In the genomic region with DNA sequence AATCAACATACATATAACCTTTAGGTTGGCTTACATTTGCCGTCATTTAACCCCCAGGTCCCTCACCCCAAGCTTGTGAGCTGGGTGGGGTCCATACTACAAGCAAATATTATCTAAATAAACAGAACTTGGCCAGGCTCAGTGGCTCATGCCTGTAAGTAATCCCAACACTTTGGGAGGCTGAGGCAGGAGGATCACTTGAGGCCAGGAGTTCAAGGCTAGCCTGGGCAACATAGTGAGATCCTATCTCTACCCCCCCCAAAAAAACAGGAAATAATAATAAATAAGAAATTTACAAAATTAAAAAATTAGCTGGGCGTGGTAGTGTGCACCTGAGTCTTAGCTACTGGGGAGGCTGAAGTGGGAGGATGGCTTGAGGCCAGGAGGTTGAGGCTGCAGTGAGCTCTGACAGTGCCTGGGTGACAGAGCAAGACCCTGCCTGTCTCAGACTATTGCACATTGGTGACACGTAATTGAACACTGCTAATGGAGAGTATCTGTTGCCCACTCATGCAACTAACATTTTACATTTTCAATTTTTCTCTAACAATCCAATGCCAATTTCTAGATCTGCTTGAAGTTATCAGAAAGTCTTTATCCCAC, we compare ENCODE assay signal across 11 cellular contexts. TPM values are rescaled to one million over a fixed set of nuclear protein-coding genes. Genes with fewer than 3 reads are reported as not detected.
DNase-seq lines count a peak whose midpoint lies in the region; ATAC-seq and TF ChIP-seq lines count a peak whose summit lies in the region.
"Had no signal": no experiment of that assay in that cellular context is flagged by ENCODE, and none has a peak within 500 bp of the region (broad histone marks: within the 10 kb centered on the region; RNA-seq: fewer than 3 reads in every experiment).

No MANE protein-coding gene starts in this region.

- no peak for DNase-seq in GM12864 (ENCODE audit: low read depth)
- peak; percentile 4 for DNase-seq in PC-3
- no peak for DNase-seq in effector memory CD8-positive, alpha-beta T cell
- peak in 1 of 2 donors; percentile 43 for DNase-seq in stimulated activated effector memory CD8-positive, alpha-beta T cell treated with anti-CD3 and anti-CD28 coated beads, Interleukin-12 subunit alpha, Interleukin-12 subunit beta, amount 100 ng/mL, for 72 hours (ENCODE audit: low spot score in 2 of 2)
- DNase-seq in AG08396 (ENCODE audit: low spot score): no peak
- DNase-seq in NCI-H748 treated with DMSO at 0.1 percent for 48 hours (lab: John Stamatoyannopoulos, UW): no peak
- no peak for DNase-seq in dorsolateral prefrontal cortex
- DNase-seq: left ventricle myocardium inferior, NCI-H1694, OCI-M1, upper lobe of right lung had no signal

- peaks cover 79% of the 10 kb centered on the region for H3K4me1 ChIP-seq in PC-3 (ENCODE audit: insufficient read depth, low read length)

- no peaks in the 10 kb centered on the region for H3K9me3 Mint-ChIP-seq in effector memory CD8-positive, alpha-beta T cell
- no peaks in the 10 kb centered on the region for H3K9me3 Mint-ChIP-seq in stimulated activated effector memory CD8-positive, alpha-beta T cell treated with anti-CD3 and anti-CD28 coated beads, Interleukin-12 subunit alpha, Interleukin-12 subunit beta, amount 100 ng/mL, for 72 hours

- intact Hi-C loops in PC-3 (cut with micrococcal nuclease) (loop anchor here (1.0 to 2.0 kb wide), 2 partner anchors 13 to 56 kb away; no protein-coding TSS in a partner anchor), dorsolateral prefrontal cortex (cut with DNase I) (no loop called here)

- H3K27me3 ChIP-seq in PC-3 (ENCODE audit: low read length): no peaks in the 10 kb centered on the region
- H3K27me3 ChIP-seq in dorsolateral prefrontal cortex: no peaks in the 10 kb centered on the region
- H3K27me3 ChIP-seq: upper lobe of right lung had no signal

- H3K27me3 Mint-ChIP-seq in effector memory CD8-positive, alpha-beta T cell: no peaks in the 10 kb centered on the region

- BruUV-seq in PC-3 (replicated peaks; lab: Mats Ljungman, UMichigan): no TSS peak

- H3F3A ChIP-seq in PC-3 (ENCODE audit: low read length, unreplicated experiment): peaks cover 8% of the 10 kb centered on the region

- H3K27ac ChIP-seq in PC-3 (ENCODE audit: low read length): peak overlapping the region; percentile 89
- H3K27ac ChIP-seq in dorsolateral prefrontal cortex: peak overlapping the region in 16 of 59 donors; percentile 10 to 65 (median 32)
- H3K27ac ChIP-seq: left ventricle myocardium inferior, upper lobe of right lung had no signal

- H3K4me3 Mint-ChIP-seq in effector memory CD8-positive, alpha-beta T cell: peak overlapping the region; percentile 52 to 69
- peak overlapping the region; percentile 61 for H3K4me3 Mint-ChIP-seq in stimulated activated effector memory CD8-positive, alpha-beta T cell treated with anti-CD3 and anti-CD28 coated beads, Interleukin-12 subunit alpha, Interleukin-12 subunit beta, amount 100 ng/mL, for 72 hours

- no peaks in the 10 kb centered on the region for H4K20me1 ChIP-seq in PC-3 (ENCODE audit: low read length)

- peaks cover 65 to 87% of the 10 kb centered on the region in 2 donors for H3K4me1 Mint-ChIP-seq in effector memory CD8-positive, alpha-beta T cell (ENCODE audit: low read depth in 2 of 2)
- H3K4me1 Mint-ChIP-seq in stimulated activated effector memory CD8-positive, alpha-beta T cell treated with anti-CD3 and anti-CD28 coated beads, Interleukin-12 subunit alpha, Interleukin-12 subunit beta, amount 100 ng/mL, for 72 hours: peaks cover 91% of the 10 kb centered on the region

- peak overlapping the region; percentile 33; the same call in 1 of the 2 replicates for H3K4me3 ChIP-seq in GM12864 (ENCODE audit: low read depth, low read length)
- peak overlapping the region; percentile 51; the same call in 1 of the 2 replicates for H3K4me3 ChIP-seq in PC-3 (ENCODE audit: low read length)
- H3K4me3 ChIP-seq in dorsolateral prefrontal cortex: no peak overlapping the region
- H3K4me3 ChIP-seq: left ventricle myocardium inferior, upper lobe of right lung had no signal

- H3K36me3 ChIP-seq in PC-3 (ENCODE audit: low read depth, low read length): no peaks in the 10 kb centered on the region
- H3K36me3 ChIP-seq: left ventricle myocardium inferior, upper lobe of right lung had no signal

- POLR2A ChIA-PET in PC-3 (lab: Charles Lee; ENCODE audit: unreplicated experiment): interaction anchor here (0.6 kb wide), 2 partner anchors 15 to 27 kb away, joined by 3 to 4 read pairs; no protein-coding TSS in a partner anchor

- CTCF ChIA-PET in PC-3 (lab: Charles Lee): no interaction called here

- ATAC-seq in PC-3: no peak; the same call in 1 of the 2 replicates
- no peak for ATAC-seq in effector memory CD8-positive, alpha-beta T cell (replicated peaks)
- no peak for ATAC-seq in stimulated activated effector memory CD8-positive, alpha-beta T cell treated with anti-CD3 and anti-CD28 coated beads, Interleukin-12 subunit alpha, Interleukin-12 subunit beta, amount 100 ng/mL, for 72 hours

- peak overlapping the region; percentile 28 for H3K9ac ChIP-seq in PC-3 (ENCODE audit: low read length)

- H3K79me2 ChIP-seq in PC-3 (ENCODE audit: low read length): peaks cover 85% of the 10 kb centered on the region

- H3K9me2 ChIP-seq in PC-3 (replicated peaks; ENCODE audit: low read length): no peaks in the 10 kb centered on the region; the same call in 1 of the 2 replicates

- TF ChIP-seq CTCF in GM12864 (IDR thresholded peaks at IDR 0.05; ENCODE audit: low read depth, low read length, missing control alignments) (no peak), PC-3 (conservative IDR thresholded peaks at IDR 0.05; ENCODE audit: low read depth, low read length) (no peak), dorsolateral prefrontal cortex (IDR thresholded peaks at IDR 0.05 in 54 of 56, conservative IDR thresholded peaks at IDR 0.05 in 2 of 56; ENCODE audit: low read depth in 1 of 56, partially characterized antibody in 56 of 56) (no peak)

- H3K4me2 ChIP-seq in PC-3 (ENCODE audit: low read length): peak overlapping the region; percentile 80

- no peak overlapping the region for H2AFZ ChIP-seq in PC-3 (ENCODE audit: low read length)

- peaks cover 59% of the 10 kb centered on the region for H3K36me3 Mint-ChIP-seq in effector memory CD8-positive, alpha-beta T cell (ENCODE audit: insufficient read depth)
- H3K36me3 Mint-ChIP-seq in stimulated activated effector memory CD8-positive, alpha-beta T cell treated with anti-CD3 and anti-CD28 coated beads, Interleukin-12 subunit alpha, Interleukin-12 subunit beta, amount 100 ng/mL, for 72 hours: peaks cover 52% of the 10 kb centered on the region

- H3K9me3 ChIP-seq in PC-3 (ENCODE audit: low read length): no peaks in the 10 kb centered on the region
- H3K9me3 ChIP-seq: upper lobe of right lung had no signal

- peak overlapping the region; percentile 87 to 96 for H3K27ac Mint-ChIP-seq in effector memory CD8-positive, alpha-beta T cell
- peak overlapping the region; percentile 99 for H3K27ac Mint-ChIP-seq in stimulated activated effector memory CD8-positive, alpha-beta T cell treated with anti-CD3 and anti-CD28 coated beads, Interleukin-12 subunit alpha, Interleukin-12 subunit beta, amount 100 ng/mL, for 72 hours

RNA-seq across cellular contexts. Expression of a gene that starts 18.9 kb away (rescaled TPM):
- total RNA-seq in PC-3 (2014; rRNA removed) (30.8 and 39.6 TPM in 2 replicates), dorsolateral prefrontal cortex (100 to 1,000 TPM in 60 of 120 experiments, 10 to 100 TPM in 60; 53.9 to 197 (median 99.8) TPM)

RNA-seq across cellular contexts. Expression of a gene that starts 29.6 kb away (rescaled TPM):
- total RNA-seq in PC-3 (2014; rRNA removed): 11.4 and 15.4 TPM in 2 replicates
- 10 to 100 TPM; 34.8 to 59.2 (median 45.9) TPM for total RNA-seq in dorsolateral prefrontal cortex

Comparison
In these comparisons a context has a peak if more than half of its experiments do, and no peak if none do; other contexts are left out.
1. H3K4me3 ChIP-seq: peak in GM12864 (single experiment) and PC-3 (single experiment); none in dorsolateral prefrontal cortex (0 of 59).